Comparison of ENCODE assay signal across 8 cellular contexts in the genomic region with DNA sequence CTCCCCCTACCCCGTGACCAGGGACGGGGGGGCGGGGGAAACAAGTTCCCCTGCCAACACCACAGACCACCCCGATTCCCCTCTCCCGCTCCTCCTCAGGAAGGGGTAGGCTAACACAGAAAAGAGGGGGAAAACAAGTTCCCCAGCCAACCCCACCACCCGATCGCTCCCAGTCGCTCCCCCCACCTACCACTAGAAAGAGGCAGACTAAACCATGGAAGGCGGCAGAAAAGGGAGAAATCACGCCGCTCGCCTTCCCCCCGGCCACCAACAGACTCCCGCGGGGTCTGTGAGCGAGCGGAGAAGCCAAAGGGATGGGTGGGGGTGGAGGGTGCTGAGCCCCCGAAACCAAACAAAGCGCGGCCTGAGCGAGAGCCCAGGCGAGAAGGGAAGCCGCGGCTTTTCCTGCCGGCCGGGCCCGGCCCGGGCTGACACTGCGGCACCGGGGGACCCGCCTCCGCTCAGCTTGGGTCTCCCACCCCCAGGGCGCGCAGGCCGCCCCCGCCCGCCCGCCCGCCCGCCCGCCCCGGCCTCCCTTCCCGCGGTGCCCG. TPM values are rescaled to one million over a fixed set of nuclear protein-coding genes. Genes with fewer than 3 reads are reported as not detected.
DNase-seq lines count a peak whose midpoint lies in the region; ATAC-seq and TF ChIP-seq lines count a peak whose summit lies in the region.

No MANE protein-coding gene starts in this region.

- H3K27me3 Mint-ChIP-seq in activated T-helper 1 cell treated with anti-CD3 and anti-CD28 coated beads, Interleukin-12 subunit alpha, Interleukin-12 subunit beta, Interleukin-2, Interleukin-4 antibody, amounts not matched to agents 30 ng/mL and 10 ng/mL and 1 ng/mL, durations not matched to agents 14 hours and 24 hours and 36 hours (ENCODE audit: insufficient read depth), result no peaks in the 10 kb centered on the region

- CTCF ChIA-PET in AG04449 (lab: Yijun Ruan, JAX), result no interaction called here

- H3K4me3 Mint-ChIP-seq in activated T-helper 1 cell treated with anti-CD3 and anti-CD28 coated beads, Interleukin-12 subunit alpha, Interleukin-12 subunit beta, Interleukin-2, Interleukin-4 antibody, amounts not matched to agents 30 ng/mL and 10 ng/mL and 1 ng/mL, durations not matched to agents 14 hours and 24 hours and 36 hours, result peak overlapping the region; percentile 92

- peak overlapping the region; percentile 94 for H3K27ac Mint-ChIP-seq in activated T-helper 1 cell treated with anti-CD3 and anti-CD28 coated beads, Interleukin-12 subunit alpha, Interleukin-12 subunit beta, Interleukin-2, Interleukin-4 antibody, amounts not matched to agents 30 ng/mL and 10 ng/mL and 1 ng/mL, durations not matched to agents 14 hours and 24 hours and 36 hours

- POLR2A ChIA-PET in AG04449 (lab: Yijun Ruan, JAX), result interaction anchor here (1.0 kb wide), 1 partner anchor 202 kb away, joined by 3 read pairs; no protein-coding TSS in a partner anchor

- peak overlapping the region; percentile 79 for H3K4me3 ChIP-seq in AG04449 (ENCODE audit: low read depth, low read length)

- intact Hi-C loops in activated T-helper 1 cell treated with anti-CD3 and anti-CD28 coated beads, Interleukin-12 subunit alpha, Interleukin-12 subunit beta, Interleukin-2, Interleukin-4 antibody, amounts not matched to agents 30 ng/mL and 10 ng/mL and 1 ng/mL, durations not matched to agents 14 hours and 24 hours and 36 hours (cut with micrococcal nuclease), result loop anchor here (5.0 kb wide), 1 partner anchor 503 kb away; a partner anchor contains a TSS

- ATAC-seq in GM18502 (IDR thresholded peaks at IDR 0.05; ENCODE audit: poor library complexity, unreplicated experiment), result peak; percentile 12

- peaks cover 5% of the 10 kb centered on the region for H3K36me3 Mint-ChIP-seq in activated T-helper 1 cell treated with anti-CD3 and anti-CD28 coated beads, Interleukin-12 subunit alpha, Interleukin-12 subunit beta, Interleukin-2, Interleukin-4 antibody, amounts not matched to agents 30 ng/mL and 10 ng/mL and 1 ng/mL, durations not matched to agents 14 hours and 24 hours and 36 hours (ENCODE audit: low read depth)

- H3K4me1 Mint-ChIP-seq in activated T-helper 1 cell treated with anti-CD3 and anti-CD28 coated beads, Interleukin-12 subunit alpha, Interleukin-12 subunit beta, Interleukin-2, Interleukin-4 antibody, amounts not matched to agents 30 ng/mL and 10 ng/mL and 1 ng/mL, durations not matched to agents 14 hours and 24 hours and 36 hours (ENCODE audit: low read depth), result peaks cover 44% of the 10 kb centered on the region

- no peak for TF ChIP-seq CTCF in AG04449 (IDR thresholded peaks at IDR 0.05; ENCODE audit: insufficient read depth, low read length, missing control alignments)

- DNase-seq in AG04449 (ENCODE audit: low read depth, low spot score) (no peak), M059J (ENCODE audit: low read depth) (peak; percentile 29), germinal center (ENCODE audit: low spot score) (peak; percentile 36), occipital lobe (lab: John Stamatoyannopoulos, UW) (peak; percentile 30), NCI-H774 (lab: John Stamatoyannopoulos, UW) (no peak), NCI-H2081 treated with DMSO at 0.1 percent for 48 hours (lab: John Stamatoyannopoulos, UW) (no peak)
- DNase-seq in activated T-helper 1 cell treated with anti-CD3 and anti-CD28 coated beads, Interleukin-12 subunit alpha, Interleukin-12 subunit beta, Interleukin-2, Interleukin-4 antibody, amounts not matched to agents 30 ng/mL and 10 ng/mL and 1 ng/mL, durations not matched to agents 14 hours and 24 hours and 36 hours (ENCODE audit: low spot score), result peak; percentile 38

- H3K9me3 Mint-ChIP-seq in activated T-helper 1 cell treated with anti-CD3 and anti-CD28 coated beads, Interleukin-12 subunit alpha, Interleukin-12 subunit beta, Interleukin-2, Interleukin-4 antibody, amounts not matched to agents 30 ng/mL and 10 ng/mL and 1 ng/mL, durations not matched to agents 14 hours and 24 hours and 36 hours, result no peaks in the 10 kb centered on the region

RNA-seq across cellular contexts. Expression of a gene that starts 1.3 kb away (rescaled TPM):
- 14.9 and 28.3 TPM in 2 replicates for total RNA-seq in M059J (2014; rRNA removed; shearing (Covaris generic))
- total RNA-seq in activated T-helper 1 cell treated with anti-CD3 and anti-CD28 coated beads, Interleukin-12 subunit alpha, Interleukin-12 subunit beta, Interleukin-2, Interleukin-4 antibody, amounts not matched to agents 30 ng/mL and 10 ng/mL and 1 ng/mL, durations not matched to agents 14 hours and 24 hours and 36 hours, result 50.1 and 56.1 TPM in 2 replicates
- 192 TPM for total RNA-seq in occipital lobe

Comparison
In these comparisons a context has a peak if more than half of its experiments do, and no peak if none do; other contexts are left out.
1. DNase-seq: peak in M059J (single experiment), activated T-helper 1 cell treated with anti-CD3 and anti-CD28 coated beads, Interleukin-12 subunit alpha, Interleukin-12 subunit beta, Interleukin-2, Interleukin-4 antibody, amounts not matched to agents 30 ng/mL and 10 ng/mL and 1 ng/mL, durations not matched to agents 14 hours and 24 hours and 36 hours (single experiment), germinal center (single experiment) and occipital lobe (single experiment); none in AG04449 (single experiment), NCI-H774 (single experiment) and NCI-H2081 treated with DMSO at 0.1 percent for 48 hours (single experiment).